In genomic region chr2:169363570-169364150, GRCh38 we compare ENCODE assay signal across 2 cellular contexts.
A peak's percentile ranks its signal among the peaks of the same experiment; 100 is the strongest.
TF ChIP-seq lines count a peak whose summit lies in the region.

No MANE protein-coding gene starts in this region.

TF ChIP-seq in HEK293, 187 proteins besides CTCF, POLR2A, EP300 and RAD21 (continues in another document):
- TF ChIP-seq ZEB2 (tag by site-specific recombination; IDR thresholded peaks at IDR 0.05) = 0 out of 2 replicates have a peak, but pooled peaks have one; percentile 15
- TF ChIP-seq SCRT1 (tag by site-specific recombination; IDR thresholded peaks at IDR 0.05; ENCODE audit: borderline replicate concordance) = no peak
- TF ChIP-seq ZNF155 (tag by site-specific recombination; IDR thresholded peaks at IDR 0.05) = no peak
- TF ChIP-seq ZNF2 (tag by site-specific recombination; IDR thresholded peaks at IDR 0.05) = no peak
- TF ChIP-seq SP3 (tag by site-specific recombination; IDR thresholded peaks at IDR 0.05) = no peak
- TF ChIP-seq ZNF211 (tag by site-specific recombination; IDR thresholded peaks at IDR 0.05; ENCODE audit: low read depth) = no peak
- no peak for TF ChIP-seq MEIS1 (CRISPR knock-in tag; IDR thresholded peaks at IDR 0.05; ENCODE audit: borderline replicate concordance)
- TF ChIP-seq FEZF1 (tag by site-specific recombination; IDR thresholded peaks at IDR 0.05) = peak; percentile 73
- TF ChIP-seq ZBTB1 (tag by site-specific recombination; IDR thresholded peaks at IDR 0.05) = no peak
- no peak for TF ChIP-seq ZNF521 (tag by site-specific recombination; IDR thresholded peaks at IDR 0.05)
- TF ChIP-seq KLF1 (tag by site-specific recombination; IDR thresholded peaks at IDR 0.05) = no peak
- TF ChIP-seq SCRT2 (tag by site-specific recombination; IDR thresholded peaks at IDR 0.05) = 0 out of 2 replicates have a peak, but pooled peaks have one; percentile 0
- TF ChIP-seq ZNF133 (tag by site-specific recombination; IDR thresholded peaks at IDR 0.05) = no peak
- TF ChIP-seq ZNF704 (tag by site-specific recombination; IDR thresholded peaks at IDR 0.05) = no peak
- no peak for TF ChIP-seq ZNF830 (tag by site-specific recombination; IDR thresholded peaks at IDR 0.05; ENCODE audit: low read depth)
- TF ChIP-seq ZBTB48 (tag by site-specific recombination; IDR thresholded peaks at IDR 0.05) = no peak
- no peak for TF ChIP-seq ZNF18 (tag by site-specific recombination; IDR thresholded peaks at IDR 0.05)
- TF ChIP-seq BCL11B (tag by site-specific recombination; IDR thresholded peaks at IDR 0.05; ENCODE audit: low read depth) = no peak
- no peak for TF ChIP-seq ZBTB8A (tag by site-specific recombination; IDR thresholded peaks at IDR 0.05)
- no peak for TF ChIP-seq ZNF624 (tag by site-specific recombination; IDR thresholded peaks at IDR 0.05)
- TF ChIP-seq ZNF184 (tag by site-specific recombination; IDR thresholded peaks at IDR 0.05) = no peak
- TF ChIP-seq ZNF266 (tag by site-specific recombination; IDR thresholded peaks at IDR 0.05; ENCODE audit: low read depth) = no peak
- TF ChIP-seq PRDM10 (tag by site-specific recombination; IDR thresholded peaks at IDR 0.05) = no peak
- no peak for TF ChIP-seq ZNF654 (tag by site-specific recombination; IDR thresholded peaks at IDR 0.05; ENCODE audit: low read depth)
- TF ChIP-seq ZNF26 (tag by site-specific recombination; IDR thresholded peaks at IDR 0.05) = no peak
- TF ChIP-seq ZBTB20 (tag by site-specific recombination; IDR thresholded peaks at IDR 0.05) = peak; percentile 91
- TF ChIP-seq ZNF747 (tag by site-specific recombination; IDR thresholded peaks at IDR 0.05) = no peak

TF ChIP-seq in GM12878, 131 proteins besides CTCF, POLR2A, EP300 and RAD21:
- TF ChIP-seq BHLHE40 (IDR thresholded peaks at IDR 0.05; ENCODE audit: borderline replicate concordance in 1 of 2, low read depth in 2 of 2, low read length in 1 of 2) (0 out of 4 replicates have a peak, but pooled peaks of 1 of the 2 experiments have one; percentile 10), FOXM1 (IDR thresholded peaks at IDR 0.05; ENCODE audit: low read depth, low read length) (no peak)
